Comparison of ENCODE assay signal across 1 cellular context in the genomic region with DNA sequence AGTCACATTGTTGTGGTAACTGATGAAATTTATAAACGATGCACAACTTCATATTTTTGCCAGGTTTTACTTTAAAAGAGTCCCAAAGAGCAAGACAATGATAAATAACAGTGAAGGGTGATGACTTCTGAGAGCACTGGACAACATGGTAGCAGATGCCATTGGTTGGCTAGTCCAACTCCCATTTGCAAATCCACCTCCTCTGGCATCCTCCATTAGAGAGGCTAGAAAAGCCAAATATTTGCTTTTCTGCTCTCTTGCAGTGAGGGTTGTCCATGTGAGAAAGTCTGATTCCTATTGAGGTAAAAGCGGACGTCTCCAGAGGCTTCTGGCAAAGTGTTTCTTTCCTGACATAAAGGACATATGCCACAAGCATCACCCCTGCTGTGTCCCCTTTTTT.
TF ChIP-seq lines count a peak whose summit lies in the region.

No MANE protein-coding gene starts in this region.

TF ChIP-seq in HepG2, 621 proteins besides CTCF, POLR2A, EP300 and RAD21:
- TF ChIP-seq, protein P1, sequence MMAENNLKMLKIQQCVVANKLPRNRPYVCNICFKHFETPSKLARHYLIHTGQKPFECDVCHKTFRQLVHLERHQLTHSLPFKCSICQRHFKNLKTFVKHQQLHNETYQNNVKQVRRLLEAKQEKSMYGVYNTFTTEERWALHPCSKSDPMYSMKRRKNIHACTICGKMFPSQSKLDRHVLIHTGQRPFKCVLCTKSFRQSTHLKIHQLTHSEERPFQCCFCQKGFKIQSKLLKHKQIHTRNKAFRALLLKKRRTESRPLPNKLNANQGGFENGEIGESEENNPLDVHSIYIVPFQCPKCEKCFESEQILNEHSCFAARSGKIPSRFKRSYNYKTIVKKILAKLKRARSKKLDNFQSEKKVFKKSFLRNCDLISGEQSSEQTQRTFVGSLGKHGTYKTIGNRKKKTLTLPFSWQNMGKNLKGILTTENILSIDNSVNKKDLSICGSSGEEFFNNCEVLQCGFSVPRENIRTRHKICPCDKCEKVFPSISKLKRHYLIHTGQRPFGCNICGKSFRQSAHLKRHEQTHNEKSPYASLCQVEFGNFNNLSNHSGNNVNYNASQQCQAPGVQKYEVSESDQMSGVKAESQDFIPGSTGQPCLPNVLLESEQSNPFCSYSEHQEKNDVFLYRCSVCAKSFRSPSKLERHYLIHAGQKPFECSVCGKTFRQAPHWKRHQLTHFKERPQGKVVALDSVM (CRISPR knock-in tag; IDR thresholded peaks at IDR 0.05), result peak; percentile 44; the same call in 1 of the 2 replicates
- TF ChIP-seq, protein P2, sequence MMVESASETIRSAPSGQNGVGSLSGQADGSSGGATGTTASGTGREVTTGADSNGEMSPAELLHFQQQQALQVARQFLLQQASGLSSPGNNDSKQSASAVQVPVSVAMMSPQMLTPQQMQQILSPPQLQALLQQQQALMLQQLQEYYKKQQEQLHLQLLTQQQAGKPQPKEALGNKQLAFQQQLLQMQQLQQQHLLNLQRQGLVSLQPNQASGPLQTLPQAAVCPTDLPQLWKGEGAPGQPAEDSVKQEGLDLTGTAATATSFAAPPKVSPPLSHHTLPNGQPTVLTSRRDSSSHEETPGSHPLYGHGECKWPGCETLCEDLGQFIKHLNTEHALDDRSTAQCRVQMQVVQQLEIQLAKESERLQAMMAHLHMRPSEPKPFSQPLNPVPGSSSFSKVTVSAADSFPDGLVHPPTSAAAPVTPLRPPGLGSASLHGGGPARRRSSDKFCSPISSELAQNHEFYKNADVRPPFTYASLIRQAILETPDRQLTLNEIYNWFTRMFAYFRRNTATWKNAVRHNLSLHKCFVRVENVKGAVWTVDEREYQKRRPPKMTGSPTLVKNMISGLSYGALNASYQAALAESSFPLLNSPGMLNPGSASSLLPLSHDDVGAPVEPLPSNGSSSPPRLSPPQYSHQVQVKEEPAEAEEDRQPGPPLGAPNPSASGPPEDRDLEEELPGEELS (CRISPR knock-in tag; IDR thresholded peaks at IDR 0.05), result no peak
- TF ChIP-seq HDAC6 (IDR thresholded peaks at IDR 0.05; ENCODE audit: low read depth, low read length) (no peak), EHMT2 (IDR thresholded peaks at IDR 0.05; ENCODE audit: borderline replicate concordance, low read depth, low read length) (0 out of 2 replicates have a peak, but pooled peaks have one; percentile 55), ZNF383 (CRISPR knock-in tag; IDR thresholded peaks at IDR 0.05; ENCODE audit: borderline replicate concordance) (no peak), POGZ (CRISPR knock-in tag; IDR thresholded peaks at IDR 0.05) (peak; percentile 65), TEAD3 (CRISPR knock-in tag; optimal IDR thresholded peaks at IDR 0.05; ENCODE audit: borderline replicate concordance) (peak; percentile 25), ATF1 (CRISPR knock-in tag; IDR thresholded peaks at IDR 0.05) (no peak), ZNF644 (CRISPR knock-in tag; IDR thresholded peaks at IDR 0.05; ENCODE audit: low read depth) (peak; percentile 99), TEAD2 (CRISPR knock-in tag; IDR thresholded peaks at IDR 0.05) (no peak), ZMYM4 (CRISPR knock-in tag; IDR thresholded peaks at IDR 0.05) (peak; percentile 88), PHF20 (CRISPR knock-in tag; IDR thresholded peaks at IDR 0.05) (no peak), ZSCAN12 (CRISPR knock-in tag; IDR thresholded peaks at IDR 0.05) (no peak), RORA (CRISPR knock-in tag; IDR thresholded peaks at IDR 0.05) (no peak), ZFP90 (CRISPR knock-in tag; IDR thresholded peaks at IDR 0.05; ENCODE audit: borderline replicate concordance) (no peak), ATAD3A (CRISPR knock-in tag; IDR thresholded peaks at IDR 0.05) (no peak), BCL6 (CRISPR knock-in tag; IDR thresholded peaks at IDR 0.05) (no peak)
- TF ChIP-seq, protein P3, sequence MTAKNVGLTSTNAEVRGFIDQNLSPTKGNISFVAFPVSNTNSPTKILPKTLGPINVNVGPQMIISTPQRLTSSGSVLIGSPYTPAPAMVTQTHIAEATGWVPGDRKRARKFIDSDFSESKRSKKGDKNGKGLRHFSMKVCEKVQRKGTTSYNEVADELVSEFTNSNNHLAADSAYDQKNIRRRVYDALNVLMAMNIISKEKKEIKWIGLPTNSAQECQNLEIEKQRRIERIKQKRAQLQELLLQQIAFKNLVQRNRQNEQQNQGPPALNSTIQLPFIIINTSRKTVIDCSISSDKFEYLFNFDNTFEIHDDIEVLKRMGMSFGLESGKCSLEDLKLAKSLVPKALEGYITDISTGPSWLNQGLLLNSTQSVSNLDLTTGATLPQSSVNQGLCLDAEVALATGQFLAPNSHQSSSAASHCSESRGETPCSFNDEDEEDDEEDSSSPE (CRISPR knock-in tag; IDR thresholded peaks at IDR 0.05), result no peak
- TF ChIP-seq, protein P4, sequence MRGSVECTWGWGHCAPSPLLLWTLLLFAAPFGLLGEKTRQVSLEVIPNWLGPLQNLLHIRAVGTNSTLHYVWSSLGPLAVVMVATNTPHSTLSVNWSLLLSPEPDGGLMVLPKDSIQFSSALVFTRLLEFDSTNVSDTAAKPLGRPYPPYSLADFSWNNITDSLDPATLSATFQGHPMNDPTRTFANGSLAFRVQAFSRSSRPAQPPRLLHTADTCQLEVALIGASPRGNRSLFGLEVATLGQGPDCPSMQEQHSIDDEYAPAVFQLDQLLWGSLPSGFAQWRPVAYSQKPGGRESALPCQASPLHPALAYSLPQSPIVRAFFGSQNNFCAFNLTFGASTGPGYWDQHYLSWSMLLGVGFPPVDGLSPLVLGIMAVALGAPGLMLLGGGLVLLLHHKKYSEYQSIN (CRISPR knock-in tag; IDR thresholded peaks at IDR 0.05; ENCODE audit: borderline replicate concordance), result no peak
- TF ChIP-seq, protein P5, sequence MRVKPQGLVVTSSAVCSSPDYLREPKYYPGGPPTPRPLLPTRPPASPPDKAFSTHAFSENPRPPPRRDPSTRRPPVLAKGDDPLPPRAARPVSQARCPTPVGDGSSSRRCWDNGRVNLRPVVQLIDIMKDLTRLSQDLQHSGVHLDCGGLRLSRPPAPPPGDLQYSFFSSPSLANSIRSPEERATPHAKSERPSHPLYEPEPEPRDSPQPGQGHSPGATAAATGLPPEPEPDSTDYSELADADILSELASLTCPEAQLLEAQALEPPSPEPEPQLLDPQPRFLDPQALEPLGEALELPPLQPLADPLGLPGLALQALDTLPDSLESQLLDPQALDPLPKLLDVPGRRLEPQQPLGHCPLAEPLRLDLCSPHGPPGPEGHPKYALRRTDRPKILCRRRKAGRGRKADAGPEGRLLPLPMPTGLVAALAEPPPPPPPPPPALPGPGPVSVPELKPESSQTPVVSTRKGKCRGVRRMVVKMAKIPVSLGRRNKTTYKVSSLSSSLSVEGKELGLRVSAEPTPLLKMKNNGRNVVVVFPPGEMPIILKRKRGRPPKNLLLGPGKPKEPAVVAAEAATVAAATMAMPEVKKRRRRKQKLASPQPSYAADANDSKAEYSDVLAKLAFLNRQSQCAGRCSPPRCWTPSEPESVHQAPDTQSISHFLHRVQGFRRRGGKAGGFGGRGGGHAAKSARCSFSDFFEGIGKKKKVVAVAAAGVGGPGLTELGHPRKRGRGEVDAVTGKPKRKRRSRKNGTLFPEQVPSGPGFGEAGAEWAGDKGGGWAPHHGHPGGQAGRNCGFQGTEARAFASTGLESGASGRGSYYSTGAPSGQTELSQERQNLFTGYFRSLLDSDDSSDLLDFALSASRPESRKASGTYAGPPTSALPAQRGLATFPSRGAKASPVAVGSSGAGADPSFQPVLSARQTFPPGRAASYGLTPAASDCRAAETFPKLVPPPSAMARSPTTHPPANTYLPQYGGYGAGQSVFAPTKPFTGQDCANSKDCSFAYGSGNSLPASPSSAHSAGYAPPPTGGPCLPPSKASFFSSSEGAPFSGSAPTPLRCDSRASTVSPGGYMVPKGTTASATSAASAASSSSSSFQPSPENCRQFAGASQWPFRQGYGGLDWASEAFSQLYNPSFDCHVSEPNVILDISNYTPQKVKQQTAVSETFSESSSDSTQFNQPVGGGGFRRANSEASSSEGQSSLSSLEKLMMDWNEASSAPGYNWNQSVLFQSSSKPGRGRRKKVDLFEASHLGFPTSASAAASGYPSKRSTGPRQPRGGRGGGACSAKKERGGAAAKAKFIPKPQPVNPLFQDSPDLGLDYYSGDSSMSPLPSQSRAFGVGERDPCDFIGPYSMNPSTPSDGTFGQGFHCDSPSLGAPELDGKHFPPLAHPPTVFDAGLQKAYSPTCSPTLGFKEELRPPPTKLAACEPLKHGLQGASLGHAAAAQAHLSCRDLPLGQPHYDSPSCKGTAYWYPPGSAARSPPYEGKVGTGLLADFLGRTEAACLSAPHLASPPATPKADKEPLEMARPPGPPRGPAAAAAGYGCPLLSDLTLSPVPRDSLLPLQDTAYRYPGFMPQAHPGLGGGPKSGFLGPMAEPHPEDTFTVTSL (CRISPR knock-in tag; IDR thresholded peaks at IDR 0.05; ENCODE audit: borderline replicate concordance), result 0 out of 2 replicates have a peak, but pooled peaks have one; percentile 25
- TF ChIP-seq, protein P6, sequence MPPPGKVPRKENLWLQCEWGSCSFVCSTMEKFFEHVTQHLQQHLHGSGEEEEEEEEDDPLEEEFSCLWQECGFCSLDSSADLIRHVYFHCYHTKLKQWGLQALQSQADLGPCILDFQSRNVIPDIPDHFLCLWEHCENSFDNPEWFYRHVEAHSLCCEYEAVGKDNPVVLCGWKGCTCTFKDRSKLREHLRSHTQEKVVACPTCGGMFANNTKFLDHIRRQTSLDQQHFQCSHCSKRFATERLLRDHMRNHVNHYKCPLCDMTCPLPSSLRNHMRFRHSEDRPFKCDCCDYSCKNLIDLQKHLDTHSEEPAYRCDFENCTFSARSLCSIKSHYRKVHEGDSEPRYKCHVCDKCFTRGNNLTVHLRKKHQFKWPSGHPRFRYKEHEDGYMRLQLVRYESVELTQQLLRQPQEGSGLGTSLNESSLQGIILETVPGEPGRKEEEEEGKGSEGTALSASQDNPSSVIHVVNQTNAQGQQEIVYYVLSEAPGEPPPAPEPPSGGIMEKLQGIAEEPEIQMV (CRISPR knock-in tag; IDR thresholded peaks at IDR 0.05; ENCODE audit: low read depth), result no peak
